ENCODE assay signal across 16 cellular contexts in the genomic region with DNA sequence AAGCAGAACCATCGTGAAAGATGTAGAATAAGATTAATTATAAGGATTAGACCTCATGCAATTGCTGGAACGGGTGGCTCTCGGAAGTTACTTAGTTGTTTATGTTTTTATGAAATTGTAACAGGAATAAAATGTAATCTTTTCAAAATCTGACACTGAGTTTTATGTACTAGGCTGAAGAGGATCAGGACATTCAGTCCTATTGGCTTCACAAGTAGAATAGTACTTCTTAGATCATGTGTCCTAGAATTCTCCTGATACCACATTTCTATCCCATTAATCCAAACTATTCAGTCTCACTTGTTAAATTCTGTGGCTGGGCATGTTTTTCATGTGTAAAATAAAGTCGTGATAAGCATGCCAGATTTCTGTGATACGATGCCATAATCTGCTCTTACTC.
DNase-seq lines count a peak whose midpoint lies in the region; ATAC-seq and TF ChIP-seq lines count a peak whose summit lies in the region.
"Had no signal": no experiment of that assay in that cellular context is flagged by ENCODE, and none has a peak within 500 bp of the region (broad histone marks: within the 10 kb centered on the region; RNA-seq: fewer than 3 reads in every experiment).

No MANE protein-coding gene starts in this region.

- H3K9me3 Mint-ChIP-seq in activated CD4-positive, alpha-beta T cell treated with anti-CD3 and anti-CD28 coated beads, Interleukin-2, amount 10 ng/mL, durations not matched to agents 24 days and 14 days = no peaks in the 10 kb centered on the region
- no peaks in the 10 kb centered on the region for H3K9me3 Mint-ChIP-seq in stimulated activated naive CD8-positive, alpha-beta T cell treated with anti-CD3 and anti-CD28 coated beads, Interleukin-15, amount 100 ng/mL, for 72 hours

- H3K36me3 ChIP-seq in MM.1S (replicated peaks; ENCODE audit: insufficient read depth, low read length) = no peaks in the 10 kb centered on the region
- H3K36me3 ChIP-seq: BLaER1 treated with 17β-estradiol and CSF1 and Interleukin-3, amounts not matched to agents 10 nM and 100 nM; thoracic aorta had no signal

- no peak for ATAC-seq in stimulated activated naive CD8-positive, alpha-beta T cell treated with anti-CD3 and anti-CD28 coated beads, Interleukin-15, amount 100 ng/mL, for 72 hours
- ATAC-seq in GM19467 (IDR thresholded peaks at IDR 0.05; ENCODE audit: unreplicated experiment) = no peak
- ATAC-seq: HepG2 had no signal

- no peak overlapping the region for H3K9ac ChIP-seq in MM.1S (ENCODE audit: low read length)
- H3K9ac ChIP-seq: BLaER1 treated with 17β-estradiol and CSF1 and Interleukin-3, amounts not matched to agents 10 nM and 100 nM; GM23248 had no signal

- H3K4me1 Mint-ChIP-seq in activated CD4-positive, alpha-beta T cell treated with anti-CD3 and anti-CD28 coated beads, Interleukin-2, amount 10 ng/mL, durations not matched to agents 24 days and 14 days = peaks cover 36% of the 10 kb centered on the region
- H3K4me1 Mint-ChIP-seq in stimulated activated naive CD8-positive, alpha-beta T cell treated with anti-CD3 and anti-CD28 coated beads, Interleukin-15, amount 100 ng/mL, for 72 hours = peaks cover 42% of the 10 kb centered on the region

- peaks cover 39% of the 10 kb centered on the region for H3K4me1 ChIP-seq in MM.1S (ENCODE audit: low read length)
- H3K4me1 ChIP-seq: BLaER1 treated with 17β-estradiol and CSF1 and Interleukin-3, amounts not matched to agents 10 nM and 100 nM had no signal

- TF ChIP-seq CTCF in MM.1S (IDR thresholded peaks at IDR 0.05; ENCODE audit: low read length) (no peak), coronary artery (IDR thresholded peaks at IDR 0.05) (no peak)

- H3K27ac Mint-ChIP-seq in activated CD4-positive, alpha-beta T cell treated with anti-CD3 and anti-CD28 coated beads, Interleukin-2, amount 10 ng/mL, durations not matched to agents 24 days and 14 days = peak overlapping the region; percentile 92
- peak overlapping the region in 1 of 2 donors; percentile 84 for H3K27ac Mint-ChIP-seq in stimulated activated naive CD8-positive, alpha-beta T cell treated with anti-CD3 and anti-CD28 coated beads, Interleukin-15, amount 100 ng/mL, for 72 hours

- intact Hi-C loops in activated CD4-positive, alpha-beta T cell treated with anti-CD3 and anti-CD28 coated beads, Interleukin-2, amount 10 ng/mL, durations not matched to agents 24 days and 14 days (cut with micrococcal nuclease) = loop anchor here (10.0 kb wide), 1 partner anchor 182 kb away; no protein-coding TSS in a partner anchor

- H3K9me3 ChIP-seq in MM.1S (replicated peaks; ENCODE audit: insufficient read depth, low read length) = no peaks in the 10 kb centered on the region
- H3K9me3 ChIP-seq: BLaER1 treated with 17β-estradiol and CSF1 and Interleukin-3, amounts not matched to agents 10 nM and 100 nM; thoracic aorta had no signal

- no peaks in the 10 kb centered on the region for H3K27me3 Mint-ChIP-seq in activated CD4-positive, alpha-beta T cell treated with anti-CD3 and anti-CD28 coated beads, Interleukin-2, amount 10 ng/mL, durations not matched to agents 24 days and 14 days
- H3K27me3 Mint-ChIP-seq in stimulated activated naive CD8-positive, alpha-beta T cell treated with anti-CD3 and anti-CD28 coated beads, Interleukin-15, amount 100 ng/mL, for 72 hours = no peaks in the 10 kb centered on the region

- H3K4me3 Mint-ChIP-seq in activated CD4-positive, alpha-beta T cell treated with anti-CD3 and anti-CD28 coated beads, Interleukin-2, amount 10 ng/mL, durations not matched to agents 24 days and 14 days = peak overlapping the region; percentile 74
- peak overlapping the region; percentile 73 to 78 for H3K4me3 Mint-ChIP-seq in stimulated activated naive CD8-positive, alpha-beta T cell treated with anti-CD3 and anti-CD28 coated beads, Interleukin-15, amount 100 ng/mL, for 72 hours

- no peaks in the 10 kb centered on the region for H3K27me3 ChIP-seq in MM.1S (replicated peaks; ENCODE audit: insufficient read depth, low read length)

- H3K27ac ChIP-seq in MM.1S (ENCODE audit: low read length) (peak overlapping the region; percentile 51; the same call in 1 of the 2 replicates), coronary artery (peak overlapping the region; percentile 16)
- H3K27ac ChIP-seq: BLaER1 treated with 17β-estradiol and CSF1 and Interleukin-3, amounts not matched to agents 10 nM and 100 nM; GM23248; thoracic aorta had no signal

- no peaks in the 10 kb centered on the region for H3K9me2 ChIP-seq in MM.1S (replicated peaks; ENCODE audit: insufficient read depth, low read length)

- no peaks in the 10 kb centered on the region for H4K20me1 ChIP-seq in MM.1S (ENCODE audit: insufficient read depth, low read length)
- H4K20me1 ChIP-seq: BLaER1 treated with 17β-estradiol and CSF1 and Interleukin-3, amounts not matched to agents 10 nM and 100 nM had no signal

- no peaks in the 10 kb centered on the region for H3K79me2 ChIP-seq in MM.1S (ENCODE audit: low read length)

- peak overlapping the region; percentile 74 for H3K4me2 ChIP-seq in MM.1S (ENCODE audit: low read depth, low read length)
- H3K4me2 ChIP-seq: BLaER1 treated with 17β-estradiol and CSF1 and Interleukin-3, amounts not matched to agents 10 nM and 100 nM had no signal

- no peaks in the 10 kb centered on the region for H3K36me3 Mint-ChIP-seq in activated CD4-positive, alpha-beta T cell treated with anti-CD3 and anti-CD28 coated beads, Interleukin-2, amount 10 ng/mL, durations not matched to agents 24 days and 14 days (ENCODE audit: low read depth)

- no peak overlapping the region for H2AFZ ChIP-seq in MM.1S (ENCODE audit: low read length)
- H2AFZ ChIP-seq: GM23248 had no signal

- DNase-seq in activated CD4-positive, alpha-beta T cell treated with anti-CD3 and anti-CD28 coated beads, Interleukin-2, amount 10 ng/mL, durations not matched to agents 24 days and 14 days = no peak
- DNase-seq in activated CD4-positive, alpha-beta T cell treated with anti-CD3 and anti-CD28 coated beads, Interleukin-2, amount 50 U/mL, for 48 hours = no peak
- DNase-seq in MM.1S (no peak), coronary artery (ENCODE audit: low spot score) (no peak), HK-2 (ENCODE audit: unreplicated experiment) (no peak)
- DNase-seq in stimulated activated naive CD8-positive, alpha-beta T cell treated with anti-CD3 and anti-CD28 coated beads, Interleukin-15, amount 100 ng/mL, for 72 hours = no peak
- DNase-seq in NK-92 treated with Interleukin-12 subunit alpha and Interleukin-12 subunit beta, amount 100 ng/mL, for 24 hours (lab: John Stamatoyannopoulos, UW) = no peak
- DNase-seq: DMS153; GM23248; NCI-H1694; NCI-H345; stimulated activated CD4-positive, alpha-beta T cell treated with anti-CD3 and anti-CD28 coated beads, Interleukin-1b, Interleukin-23, amount 100 ng/mL, for 48 hours had no signal

- H3F3A ChIP-seq in MM.1S (ENCODE audit: insufficient read depth, low read length) = 0 out of 2 replicates have a peak, but pooled peaks cover 10% of the 10 kb centered on the region

- H3K4me3 ChIP-seq in MM.1S (ENCODE audit: low read length) = no peak overlapping the region
- H3K4me3 ChIP-seq in coronary artery = no peak overlapping the region
- H3K4me3 ChIP-seq: BLaER1 treated with 17β-estradiol and CSF1 and Interleukin-3, amounts not matched to agents 10 nM and 100 nM; GM23248; thoracic aorta had no signal
